8 cellular contexts compared by ENCODE assay signal in genomic region chr18:79068946-79069791, GRCh38. TPM values are rescaled to one million over a fixed set of nuclear protein-coding genes. Genes with fewer than 3 reads are reported as not detected.
A peak's percentile ranks its signal among the peaks of the same experiment; 100 is the strongest.
DNase-seq lines count a peak whose midpoint lies in the region; ATAC-seq and TF ChIP-seq lines count a peak whose summit lies in the region.

TSS of gene ATP9B (plus strand) at chr18:79069394. CDS start at chr18:79069411, 17 bp downstream.

- no peaks in the 10 kb centered on the region for H3K27me3 ChIP-seq in heart left ventricle
- no peaks in the 10 kb centered on the region for H3K27me3 ChIP-seq in upper lobe of left lung

- H3K27ac ChIP-seq in adipose tissue (ENCODE audit: low read depth, low read length), result peak within 1 kb of the TSS; percentile 78
- peak within 1 kb of the TSS; percentile 57 to 98 (median 91) for H3K27ac ChIP-seq in heart left ventricle
- peak within 1 kb of the TSS; percentile 88 to 97 (median 95) for H3K27ac ChIP-seq in upper lobe of left lung

- peak within 1 kb of the TSS; percentile 98 to 99 for H3K27ac Mint-ChIP-seq in T-cell

- peak in 1 of 4 donors; percentile 90 for TF ChIP-seq EP300 in upper lobe of left lung (IDR thresholded peaks at IDR 0.05)

- H3K36me3 Mint-ChIP-seq in T-cell, result peaks cover 27% of the 10 kb centered on the region

- WGBS in adipose tissue, 3 donors, result 0 to 1% (median 1%) methylated on average over 91 to 118 of the region's 118 CpGs
- 0 to 1% (median 1%) methylated on average over 67 to 118 of the region's 118 CpGs for WGBS in heart left ventricle, 4 donors
- 0% methylated on average over 10 to 26 of the region's 118 CpGs for WGBS in upper lobe of left lung, 2 donors

- POLR2A ChIA-PET in T-cell (lab: Charles Lee), result interaction anchor here (0.6 to 1.2 kb wide), 3 partner anchors 31 to 964 kb away, joined by 3 to 5 read pairs (median 4); no protein-coding TSS in a partner anchor

- CTCF ChIA-PET in T-cell (lab: Charles Lee), result no interaction called here

- TF ChIP-seq CTCF in GM12874 (IDR thresholded peaks at IDR 0.05; ENCODE audit: insufficient read depth, low read depth, low read length), result 0 out of 2 replicates have a peak, but pooled peaks have one; percentile 5
- TF ChIP-seq CTCF in heart left ventricle (IDR thresholded peaks at IDR 0.05), result peak in 6 of 12 donors; percentile 5 to 44 (median 18)
- TF ChIP-seq CTCF in upper lobe of left lung (IDR thresholded peaks at IDR 0.05), result peak in 5 of 6 experiments; percentile 21 to 65 (median 49)

- H3K4me1 ChIP-seq in heart left ventricle, result peaks cover 0 to 26% (median 17%) of the 10 kb centered on the region in 12 donors
- peaks cover 11 to 23% (median 14%) of the 10 kb centered on the region in 4 donors for H3K4me1 ChIP-seq in upper lobe of left lung

- ATAC-seq in HG02678 (IDR thresholded peaks at IDR 0.05; ENCODE audit: unreplicated experiment) (peak; percentile 85), T-cell (replicated peaks in 1 of 4) (peak; percentile 82 to 86 (median 84)), heart left ventricle (peak; percentile 96 to 99 (median 98)), upper lobe of left lung (ENCODE audit: low FRiP score in 2 of 2) (peak; percentile 96 to 99)

- H3K9me3 ChIP-seq in heart left ventricle (peaks cover 0 to 14% (median 0%) of the 10 kb centered on the region in 12 donors), upper lobe of left lung (no peaks in the 10 kb centered on the region)

- H3K4me3 ChIP-seq in heart left ventricle, result peak within 1 kb of the TSS; percentile 66 to 100 (median 87)
- peak within 1 kb of the TSS; percentile 80 to 98 (median 96) for H3K4me3 ChIP-seq in upper lobe of left lung

- H3K36me3 ChIP-seq in heart left ventricle, result no peaks in the 10 kb centered on the region
- H3K36me3 ChIP-seq in upper lobe of left lung, result no peaks in the 10 kb centered on the region

- H3K9me3 Mint-ChIP-seq in T-cell, result peaks cover 0 to 14% (median 0%) of the 10 kb centered on the region in 3 donors

- TF ChIP-seq POLR2A in heart left ventricle (IDR thresholded peaks at IDR 0.05) (peak in 1 of 2 donors; percentile 47), upper lobe of left lung (IDR thresholded peaks at IDR 0.05) (peak in 2 of 4 donors; percentile 59 to 81)

- intact Hi-C loops in heart left ventricle (cut with DNase I), result loop anchor here in 3 of 10 donors (5.0 to 10.0 kb wide), 5 partner anchors 98 to 1038 kb away; partner anchors contain the start of gene ADNP2 (in 1 of the 3)
- intact Hi-C loops in posterior cingulate gyrus (cut with DNase I), result loop anchor here (5.0 kb wide), 1 partner anchor 178 kb away; no protein-coding TSS in a partner anchor

- H3K27me3 Mint-ChIP-seq in T-cell, result peaks cover 3 to 11% of the 10 kb centered on the region in 2 donors

- DNase-seq in NCI-H128 (lab: John Stamatoyannopoulos, UW; ENCODE audit: unreplicated experiment) (peak; percentile 75), T-cell (peak; percentile 92 to 100 (median 96)), heart left ventricle (peak; percentile 97 to 99 (median 97)), posterior cingulate gyrus (peak; percentile 92 to 100 (median 98)), upper lobe of left lung (peak; percentile 97 to 99)

- peak within 1 kb of the TSS; percentile 85 to 93 (median 92) for H3K4me3 Mint-ChIP-seq in T-cell

- peaks cover 48 to 58% (median 49%) of the 10 kb centered on the region in 3 donors for H3K4me1 Mint-ChIP-seq in T-cell

RNA-seq across cellular contexts. Expression of gene ATP9B, which starts in this region (rescaled TPM):
- total RNA-seq in T-cell (10 to 100 TPM; 54.1 to 95.2 (median 65.4) TPM), heart left ventricle (10 to 100 TPM; 12.3 to 23.9 (median 12.9) TPM), upper lobe of left lung (100 to 1,000 TPM in 1 of 6 donors, 10 to 100 TPM in 5; 29.8 to 124 (median 49.2) TPM)
- polyA plus RNA-seq in adipose tissue (10 to 100 TPM in 1 of 3 donors, 1 to 10 TPM in 2; 7.3 to 13.5 (median 9.3) TPM), heart left ventricle (1 to 10 TPM; 7.4 to 7.7 TPM)

Comparison
In these comparisons a context has a peak if more than half of its experiments do, and no peak if none do; other contexts are left out.
1. Peak in every context shown above with its lines: DNase-seq, ATAC-seq, H3K4me3 ChIP-seq and H3K27ac ChIP-seq.